1 cellular context compared by ENCODE assay signal in the genomic region with DNA sequence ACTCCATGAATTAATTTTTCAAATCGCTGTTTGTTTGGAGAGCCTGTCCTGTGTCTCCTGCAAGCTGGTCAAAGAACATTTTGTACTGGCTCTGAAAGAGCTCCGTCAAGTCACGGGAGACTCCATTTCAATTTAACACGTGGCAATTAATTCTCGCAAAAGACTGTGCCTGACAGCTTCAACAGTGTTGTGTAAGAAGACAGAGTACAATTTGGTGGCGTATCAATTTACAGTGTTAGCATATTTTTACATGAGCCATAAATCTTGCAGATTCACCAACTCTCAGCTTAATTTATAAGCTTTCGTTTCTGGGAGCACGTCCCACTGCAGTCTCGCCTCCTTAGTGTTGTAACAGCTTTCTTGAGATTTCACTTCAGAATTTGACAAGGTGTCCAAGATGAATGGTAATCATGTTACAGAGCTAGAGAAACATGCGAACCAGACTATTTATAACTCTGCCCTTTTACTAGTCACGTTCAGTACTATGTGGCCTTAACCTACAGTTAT.
TF ChIP-seq lines count a peak whose summit lies in the region.

No MANE protein-coding gene starts in this region.

TF ChIP-seq in HEK293, 187 proteins besides CTCF, POLR2A, EP300 and RAD21 (continued from another document):
- TF ChIP-seq, protein P1, sequence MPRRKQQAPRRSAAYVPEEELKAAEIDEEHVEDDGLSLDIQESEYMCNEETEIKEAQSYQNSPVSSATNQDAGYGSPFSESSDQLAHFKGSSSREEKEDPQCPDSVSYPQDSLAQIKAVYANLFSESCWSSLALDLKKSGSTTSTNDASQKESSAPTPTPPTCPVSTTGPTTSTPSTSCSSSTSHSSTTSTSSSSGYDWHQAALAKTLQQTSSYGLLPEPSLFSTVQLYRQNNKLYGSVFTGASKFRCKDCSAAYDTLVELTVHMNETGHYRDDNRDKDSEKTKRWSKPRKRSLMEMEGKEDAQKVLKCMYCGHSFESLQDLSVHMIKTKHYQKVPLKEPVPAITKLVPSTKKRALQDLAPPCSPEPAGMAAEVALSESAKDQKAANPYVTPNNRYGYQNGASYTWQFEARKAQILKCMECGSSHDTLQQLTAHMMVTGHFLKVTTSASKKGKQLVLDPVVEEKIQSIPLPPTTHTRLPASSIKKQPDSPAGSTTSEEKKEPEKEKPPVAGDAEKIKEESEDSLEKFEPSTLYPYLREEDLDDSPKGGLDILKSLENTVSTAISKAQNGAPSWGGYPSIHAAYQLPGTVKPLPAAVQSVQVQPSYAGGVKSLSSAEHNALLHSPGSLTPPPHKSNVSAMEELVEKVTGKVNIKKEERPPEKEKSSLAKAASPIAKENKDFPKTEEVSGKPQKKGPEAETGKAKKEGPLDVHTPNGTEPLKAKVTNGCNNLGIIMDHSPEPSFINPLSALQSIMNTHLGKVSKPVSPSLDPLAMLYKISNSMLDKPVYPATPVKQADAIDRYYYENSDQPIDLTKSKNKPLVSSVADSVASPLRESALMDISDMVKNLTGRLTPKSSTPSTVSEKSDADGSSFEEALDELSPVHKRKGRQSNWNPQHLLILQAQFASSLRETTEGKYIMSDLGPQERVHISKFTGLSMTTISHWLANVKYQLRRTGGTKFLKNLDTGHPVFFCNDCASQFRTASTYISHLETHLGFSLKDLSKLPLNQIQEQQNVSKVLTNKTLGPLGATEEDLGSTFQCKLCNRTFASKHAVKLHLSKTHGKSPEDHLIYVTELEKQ (tag by site-specific recombination; IDR thresholded peaks at IDR 0.05; ENCODE audit: borderline replicate concordance) = peak; percentile 66; the same call in 1 of the 2 replicates
- peak; percentile 43; the same call in 1 of the 2 replicates for TF ChIP-seq ZNF394 (tag by site-specific recombination; IDR thresholded peaks at IDR 0.05; ENCODE audit: borderline replicate concordance)
- no peak for TF ChIP-seq ATF2 (tag by site-specific recombination; IDR thresholded peaks at IDR 0.05; ENCODE audit: low read depth)
- TF ChIP-seq, protein P2, sequence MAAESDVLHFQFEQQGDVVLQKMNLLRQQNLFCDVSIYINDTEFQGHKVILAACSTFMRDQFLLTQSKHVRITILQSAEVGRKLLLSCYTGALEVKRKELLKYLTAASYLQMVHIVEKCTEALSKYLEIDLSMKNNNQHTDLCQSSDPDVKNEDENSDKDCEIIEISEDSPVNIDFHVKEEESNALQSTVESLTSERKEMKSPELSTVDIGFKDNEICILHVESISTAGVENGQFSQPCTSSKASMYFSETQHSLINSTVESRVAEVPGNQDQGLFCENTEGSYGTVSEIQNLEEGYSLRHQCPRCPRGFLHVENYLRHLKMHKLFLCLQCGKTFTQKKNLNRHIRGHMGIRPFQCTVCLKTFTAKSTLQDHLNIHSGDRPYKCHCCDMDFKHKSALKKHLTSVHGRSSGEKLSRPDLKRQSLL (tag by site-specific recombination; IDR thresholded peaks at IDR 0.05) = no peak; the same call in 1 of the 2 replicates
- TF ChIP-seq BCL6B (tag by site-specific recombination; IDR thresholded peaks at IDR 0.05) = 0 out of 2 replicates have a peak, but pooled peaks have one; percentile 13
- no peak for TF ChIP-seq ZNF114 (tag by site-specific recombination; IDR thresholded peaks at IDR 0.05)
- TF ChIP-seq BCL11B (tag by site-specific recombination; IDR thresholded peaks at IDR 0.05; ENCODE audit: low read depth) = 0 out of 2 replicates have a peak, but pooled peaks have one; percentile 22
- TF ChIP-seq HOXD13 (CRISPR knock-in tag; IDR thresholded peaks at IDR 0.05; ENCODE audit: borderline replicate concordance) = no peak
- TF ChIP-seq ZNF335 (tag by site-specific recombination; conservative IDR thresholded peaks at IDR 0.05) = peak; percentile 53; the same call in 1 of the 2 replicates
- no peak for TF ChIP-seq ZNF239 (tag by site-specific recombination; IDR thresholded peaks at IDR 0.05)
- TF ChIP-seq, protein P3, sequence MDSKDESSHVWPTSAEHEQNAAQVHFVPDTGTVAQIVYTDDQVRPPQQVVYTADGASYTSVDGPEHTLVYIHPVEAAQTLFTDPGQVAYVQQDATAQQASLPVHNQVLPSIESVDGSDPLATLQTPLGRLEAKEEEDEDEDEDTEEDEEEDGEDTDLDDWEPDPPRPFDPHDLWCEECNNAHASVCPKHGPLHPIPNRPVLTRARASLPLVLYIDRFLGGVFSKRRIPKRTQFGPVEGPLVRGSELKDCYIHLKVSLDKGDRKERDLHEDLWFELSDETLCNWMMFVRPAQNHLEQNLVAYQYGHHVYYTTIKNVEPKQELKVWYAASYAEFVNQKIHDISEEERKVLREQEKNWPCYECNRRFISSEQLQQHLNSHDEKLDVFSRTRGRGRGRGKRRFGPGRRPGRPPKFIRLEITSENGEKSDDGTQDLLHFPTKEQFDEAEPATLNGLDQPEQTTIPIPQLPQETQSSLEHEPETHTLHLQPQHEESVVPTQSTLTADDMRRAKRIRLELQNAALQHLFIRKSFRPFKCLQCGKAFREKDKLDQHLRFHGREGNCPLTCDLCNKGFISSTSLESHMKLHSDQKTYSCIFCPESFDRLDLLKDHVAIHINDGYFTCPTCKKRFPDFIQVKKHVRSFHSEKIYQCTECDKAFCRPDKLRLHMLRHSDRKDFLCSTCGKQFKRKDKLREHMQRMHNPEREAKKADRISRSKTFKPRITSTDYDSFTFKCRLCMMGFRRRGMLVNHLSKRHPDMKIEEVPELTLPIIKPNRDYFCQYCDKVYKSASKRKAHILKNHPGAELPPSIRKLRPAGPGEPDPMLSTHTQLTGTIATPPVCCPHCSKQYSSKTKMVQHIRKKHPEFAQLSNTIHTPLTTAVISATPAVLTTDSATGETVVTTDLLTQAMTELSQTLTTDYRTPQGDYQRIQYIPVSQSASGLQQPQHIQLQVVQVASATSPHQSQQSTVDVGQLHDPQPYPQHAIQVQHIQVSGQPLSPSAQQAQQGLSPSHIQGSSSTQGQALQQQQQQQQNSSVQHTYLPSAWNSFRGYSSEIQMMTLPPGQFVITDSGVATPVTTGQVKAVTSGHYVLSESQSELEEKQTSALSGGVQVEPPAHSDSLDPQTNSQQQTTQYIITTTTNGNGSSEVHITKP (tag by site-specific recombination; IDR thresholded peaks at IDR 0.05) = peak; percentile 55
- peak; percentile 91 for TF ChIP-seq SP7 (tag by site-specific recombination; IDR thresholded peaks at IDR 0.05)
- TF ChIP-seq ZNF555 (tag by site-specific recombination; conservative IDR thresholded peaks at IDR 0.05) = no peak
- TF ChIP-seq ZNF701 (tag by site-specific recombination; IDR thresholded peaks at IDR 0.05) = no peak
- TF ChIP-seq ZSCAN4 (tag by site-specific recombination; IDR thresholded peaks at IDR 0.05) = no peak
- TF ChIP-seq ZBTB44 (tag by site-specific recombination; IDR thresholded peaks at IDR 0.05) = 0 out of 2 replicates have a peak, but pooled peaks have one; percentile 62
